In the genomic region with DNA sequence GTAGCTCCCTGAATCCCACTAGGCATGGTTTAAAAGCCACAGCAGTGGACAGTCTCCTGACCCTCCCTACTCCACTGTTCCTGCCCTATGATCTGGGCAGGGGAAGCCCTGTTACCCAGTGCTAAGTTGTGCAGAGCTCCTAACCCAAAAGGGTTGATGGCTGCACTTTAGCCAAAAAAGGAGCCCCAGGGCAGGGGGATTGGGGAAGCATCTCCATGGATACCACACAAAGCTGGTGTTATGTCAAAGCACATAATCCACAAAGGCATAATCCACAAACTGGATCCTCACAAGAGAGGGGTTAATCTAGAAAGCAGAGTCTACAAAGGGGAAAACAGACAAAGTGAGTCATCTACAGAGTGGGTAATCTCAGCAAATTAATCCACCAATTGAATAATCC, we compare ENCODE assay signal across 25 cellular contexts. TPM values are rescaled to one million over a fixed set of nuclear protein-coding genes. Genes with fewer than 3 reads are reported as not detected.
"Had no signal": no experiment of that assay in that cellular context is flagged by ENCODE, and none has a peak within 500 bp of the region (broad histone marks: within the 10 kb centered on the region; RNA-seq: fewer than 3 reads in every experiment).

No MANE protein-coding gene starts in this region.

- H3K36me3 ChIP-seq: SJSA1 had no signal

- DNase-seq: Kasumi-1, MM.1S, MV-4-11, NCI-H1048, NCI-H1105, NCI-H1417, NCI-H1436 treated with DMSO at 0.1 percent for 48 hours, NCI-H1694 treated with DMSO at 0.1 percent for 48 hours, NCI-H1930, NCI-H2081, NCI-H2107, NCI-H2227 treated with DMSO at 0.1 percent for 48 hours, NCI-H446, NCI-H510A, NCI-H524 treated with DMSO at 0.1 percent for 48 hours, NCI-H69, Right ventricle myocardium superior, RPMI8226, SIG-M5 had no signal

- H3K4me3 ChIP-seq: K562, SJSA1, SK-N-MC had no signal

- H3K9ac ChIP-seq: KMS-11 had no signal

- ATAC-seq: K562 had no signal

- H3K4me1 ChIP-seq: SJSA1 had no signal

- H3K27ac ChIP-seq: HL-60, KMS-11, SJSA1, SK-N-MC had no signal

- H3K9me3 ChIP-seq: SJSA1 had no signal

RNA-seq across cellular contexts. Expression of gene RSPO1, which starts 5.7 kb away (rescaled TPM):
- total RNA-seq: K562, M059J, Right ventricle myocardium superior, SJSA1 had no signal
